Comparison of ENCODE assay signal across 18 cellular contexts in the genomic region with DNA sequence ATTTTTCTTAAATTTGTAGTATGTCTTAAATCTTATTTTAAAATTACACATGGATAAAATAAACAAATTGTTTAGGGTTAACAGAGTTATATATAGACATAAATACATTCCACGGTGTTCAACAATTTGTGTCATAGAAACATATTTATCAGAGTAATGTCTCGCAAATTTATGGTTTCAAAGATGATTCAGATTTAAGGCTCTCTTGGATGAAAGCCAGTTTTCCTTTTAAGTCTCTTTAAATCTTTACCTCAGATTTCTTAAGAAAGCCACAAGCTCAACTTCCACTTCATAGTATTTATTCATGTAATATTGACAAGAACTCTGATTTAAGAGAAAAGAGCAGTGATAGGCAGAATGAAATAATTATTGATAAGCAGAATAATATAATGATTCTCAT.
A peak's percentile ranks its signal among the peaks of the same experiment; 100 is the strongest.
DNase-seq lines count a peak whose midpoint lies in the region; ATAC-seq, FAIRE-seq and TF ChIP-seq lines count a peak whose summit lies in the region.
"Had no signal": no experiment of that assay in that cellular context is flagged by ENCODE, and none has a peak within 500 bp of the region (broad histone marks: within the 10 kb centered on the region; RNA-seq: fewer than 3 reads in every experiment).

No MANE protein-coding gene starts in this region.

- dilution Hi-C loops in keratinocyte (cut with MboI; ENCODE audit: extremely low pct_ligation_motif_present, low sequenced_read_pairs): no loop called here

- H2AFZ ChIP-seq in GM23248 (no peak overlapping the region), keratinocyte (ENCODE audit: control insufficient read depth, low read length) (no peak overlapping the region)

- H3K79me2 ChIP-seq in GM23248 (ENCODE audit: insufficient read depth) (no peaks in the 10 kb centered on the region), keratinocyte (ENCODE audit: control insufficient read depth, insufficient read depth, low read length) (no peaks in the 10 kb centered on the region)

- no peak overlapping the region for H3K9ac ChIP-seq in GM23248
- no peak overlapping the region for H3K9ac ChIP-seq in keratinocyte (ENCODE audit: control insufficient read depth, extremely low read depth, insufficient read depth, low read length)

- H3K4me2 ChIP-seq in GM23248 (ENCODE audit: unreplicated experiment) (no peak overlapping the region), keratinocyte (ENCODE audit: control insufficient read depth, extremely low read depth, insufficient read depth, low read depth, low read length) (no peak overlapping the region)

- no peak overlapping the region for H3K4me3 ChIP-seq in GM23248
- no peak overlapping the region for H3K4me3 ChIP-seq in bronchial epithelial cell (ENCODE audit: low read depth, low read length)
- H3K4me3 ChIP-seq in keratinocyte (ENCODE audit: control insufficient read depth in 2 of 3, extremely low read depth in 1 of 3, insufficient read depth in 2 of 3, low read depth in 1 of 3, low read length in 3 of 3): no peak overlapping the region
- H3K4me3 ChIP-seq: SJSA1 had no signal

- H3K9me3 ChIP-seq in GM23248 (ENCODE audit: low read depth) (no peaks in the 10 kb centered on the region), keratinocyte (ENCODE audit: control insufficient read depth, low read depth, low read length) (no peaks in the 10 kb centered on the region)
- H3K9me3 ChIP-seq: SJSA1 had no signal

- no peaks in the 10 kb centered on the region for H4K20me1 ChIP-seq in GM23248 (ENCODE audit: insufficient read depth)
- H4K20me1 ChIP-seq in keratinocyte (ENCODE audit: control insufficient read depth, extremely low read depth, insufficient read depth, low read length): no peaks in the 10 kb centered on the region

- FAIRE-seq in bronchial epithelial cell (lab: Jason Lieb, UNC) (no peak), keratinocyte (lab: Jason Lieb, UNC) (no peak)
- FAIRE-seq: RCC 7860 had no signal

- H3K27me3 ChIP-seq in GM23248 (replicated peaks; ENCODE audit: insufficient read depth) (no peaks in the 10 kb centered on the region), bronchial epithelial cell (ENCODE audit: control insufficient read depth, insufficient read depth, low read length) (no peaks in the 10 kb centered on the region), keratinocyte (ENCODE audit: control insufficient read depth, extremely low read depth, insufficient read depth, low read length) (no peaks in the 10 kb centered on the region)
- H3K27me3 ChIP-seq: SJSA1 had no signal

- H3K9me2 ChIP-seq in GM23248 (ENCODE audit: insufficient read depth): no peaks in the 10 kb centered on the region

- DNase-seq in GM23248 (peak; percentile 1), NCI-H226 (peak; percentile 11), bronchial epithelial cell (ENCODE audit: low read depth) (peak; percentile 1), keratinocyte (ENCODE audit: low read depth, low spot score) (peak; percentile 15), superior temporal gyrus (ENCODE audit: extremely low spot score) (no peak), NAMALWA (ENCODE audit: low spot score) (no peak)
- DNase-seq: CD4-positive, CD25-positive, alpha-beta regulatory T cell; EL; GOT3; HCEC 1CT; Karpas-422; NCI-H1417; NCI-H1694 treated with DMSO at 0.1 percent for 48 hours; NCI-H2081 treated with DMSO at 0.1 percent for 48 hours had no signal

- H3K36me3 ChIP-seq in GM23248 (ENCODE audit: low read depth): no peaks in the 10 kb centered on the region
- H3K36me3 ChIP-seq in bronchial epithelial cell (ENCODE audit: control insufficient read depth, insufficient read depth, low read length): no peaks in the 10 kb centered on the region
- no peaks in the 10 kb centered on the region for H3K36me3 ChIP-seq in keratinocyte (ENCODE audit: control insufficient read depth in 2 of 2, extremely low read depth in 1 of 2, insufficient read depth in 2 of 2, low read length in 2 of 2)
- H3K36me3 ChIP-seq: SJSA1 had no signal

- 4 to 11% methylated on average over 2 of the region's 2 CpGs for WGBS in GM23248 (ENCODE audit: low coverage in 1 of 2, low lambda C conversion rate in 2 of 2, missing lambda C conversion rate in 2 of 2), 2 experiments

- H3F3A ChIP-seq in GM23248 (ENCODE audit: insufficient read depth): no peaks in the 10 kb centered on the region

- in situ Hi-C loops in GM23248 (cut with MboI): no loop called here

- H3K27ac ChIP-seq in GM23248: no peak overlapping the region
- no peak overlapping the region for H3K27ac ChIP-seq in keratinocyte (ENCODE audit: control insufficient read depth, insufficient read depth, low read length)
- H3K27ac ChIP-seq: SJSA1 had no signal

- no peaks in the 10 kb centered on the region for H3K9me1 ChIP-seq in keratinocyte (ENCODE audit: control insufficient read depth, extremely low read depth, insufficient read depth, low read length)

- H3K4me1 ChIP-seq in GM23248 (ENCODE audit: insufficient read depth) (no peaks in the 10 kb centered on the region), keratinocyte (ENCODE audit: control insufficient read depth, extremely low read depth, insufficient read depth, low read length) (peaks cover 4% of the 10 kb centered on the region)
- H3K4me1 ChIP-seq: SJSA1 had no signal

- no peak for ATAC-seq in GM19397 (IDR thresholded peaks at IDR 0.05; ENCODE audit: unreplicated experiment)
- ATAC-seq: Right ventricle myocardium inferior had no signal

- no peak for TF ChIP-seq CTCF in bronchial epithelial cell (IDR thresholded peaks at IDR 0.05; ENCODE audit: insufficient read depth, low read length, severe bottlenecking)
- TF ChIP-seq CTCF in keratinocyte (optimal IDR thresholded peaks at IDR 0.05 in 1 of 3, IDR thresholded peaks at IDR 0.05 in 1 of 3, conservative IDR thresholded peaks at IDR 0.05 in 1 of 3; ENCODE audit: extremely low read depth in 1 of 3, insufficient read depth in 2 of 3, low read length in 3 of 3): no peak

Comparison
In these comparisons a context has a peak if more than half of its experiments do, and no peak if none do; other contexts are left out.
1. DNase-seq: peak in GM23248 (single experiment), NCI-H226 (single experiment), bronchial epithelial cell (single experiment) and keratinocyte (single experiment); none in superior temporal gyrus (single experiment) and NAMALWA (single experiment).